ENCODE assay signal across 12 cellular contexts in the genomic region with DNA sequence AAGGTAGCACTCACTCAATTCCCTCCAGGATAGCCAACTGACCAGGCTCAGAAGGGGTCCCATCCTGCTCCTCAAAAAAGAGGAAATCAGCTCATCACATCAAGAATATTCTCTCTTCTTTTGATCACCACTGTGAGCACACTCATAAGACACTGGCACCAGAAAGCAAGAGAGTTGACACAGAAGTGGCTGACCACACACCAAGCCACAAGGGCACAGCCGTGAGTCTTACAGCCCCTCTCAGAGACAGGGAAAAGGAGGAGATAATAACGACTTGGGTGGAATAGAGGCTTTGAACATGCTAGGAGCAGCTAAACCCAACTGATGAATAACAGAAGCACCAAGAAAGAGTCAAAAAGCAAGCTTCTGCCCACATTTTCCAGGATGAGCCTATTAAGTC.
"Had no signal": no experiment of that assay in that cellular context is flagged by ENCODE, and none has a peak within 500 bp of the region (broad histone marks: within the 10 kb centered on the region; RNA-seq: fewer than 3 reads in every experiment).

No MANE protein-coding gene starts in this region.

- H3K36me3 Mint-ChIP-seq: naive B cell, WTC11 had no signal

- H3K9me3 Mint-ChIP-seq: naive B cell, WTC11 had no signal

- H3K4me3 Mint-ChIP-seq: activated CD4-positive, alpha-beta T cell treated with anti-CD3 and anti-CD28 coated beads, Interleukin-2, amount 10 ng/mL, durations not matched to agents 24 days and 14 days; naive B cell; WTC11 had no signal

- H3K27me3 ChIP-seq: ascending aorta, foreskin keratinocyte, heart left ventricle, neutrophil had no signal

- H3K4me3 ChIP-seq: ascending aorta, heart left ventricle, thoracic aorta had no signal

- H3K4me1 ChIP-seq: ascending aorta, foreskin keratinocyte had no signal

- ATAC-seq: foreskin keratinocyte, heart left ventricle, WTC11 had no signal

- H3K27ac Mint-ChIP-seq: naive B cell, WTC11 had no signal

- H3K27ac ChIP-seq: ascending aorta, foreskin keratinocyte, heart left ventricle, neutrophil, thoracic aorta had no signal

- DNase-seq: activated CD4-positive, alpha-beta T cell treated with anti-CD3 and anti-CD28 coated beads, Interleukin-2, amount 10 ng/mL, durations not matched to agents 24 days and 14 days; activated effector memory CD4-positive, alpha-beta T cell treated with anti-CD3 and anti-CD28 coated beads, Interleukin-2, amount 50 U/mL, for 16 hours; foreskin keratinocyte; heart left ventricle; naive B cell; retina; SK-N-SH; stimulated activated naive CD4-positive, alpha-beta T cell treated with Interleukin-2 at 50 U/mL for 16 hours had no signal

- H3K4me2 ChIP-seq: SK-N-SH had no signal

- H3K36me3 ChIP-seq: ascending aorta, heart left ventricle, neutrophil, thoracic aorta had no signal

- H3K9me3 ChIP-seq: ascending aorta, neutrophil, thoracic aorta had no signal

- H3K4me1 Mint-ChIP-seq: naive B cell had no signal

- H3K9ac ChIP-seq: SK-N-SH had no signal
